5 cellular contexts compared by ENCODE assay signal in the genomic region with DNA sequence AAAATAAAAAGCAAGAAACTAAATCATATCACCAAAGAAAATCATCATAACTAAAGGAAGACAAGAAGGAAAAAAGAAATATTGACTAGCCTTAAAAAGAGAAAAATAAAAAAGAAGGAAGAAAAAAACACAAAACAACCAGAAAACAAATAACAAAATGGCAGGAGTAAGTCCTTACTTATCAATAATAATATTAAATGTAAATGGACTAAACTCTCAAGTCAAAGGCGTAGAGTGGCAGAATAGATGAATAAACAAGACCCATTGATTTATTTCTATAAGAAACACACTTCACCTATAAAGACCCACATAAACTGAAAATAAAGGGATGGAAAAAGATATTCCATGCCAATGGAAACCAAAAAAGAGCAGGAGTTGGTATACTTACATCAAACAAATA. TPM values are rescaled to one million over a fixed set of nuclear protein-coding genes. Genes with fewer than 3 reads are reported as not detected.
"Had no signal": no experiment of that assay in that cellular context is flagged by ENCODE, and none has a peak within 500 bp of the region (broad histone marks: within the 10 kb centered on the region; RNA-seq: fewer than 3 reads in every experiment).

No MANE protein-coding gene starts in this region.

RNA-seq across cellular contexts. Expression of a gene that starts 40.9 kb away (rescaled TPM):
- total RNA-seq: HepG2, HT-29, HT1080, IMR-90 had no signal
- polyA plus RNA-seq: HepG2, IgD-negative memory B cell, IMR-90 had no signal
